In the genomic region with DNA sequence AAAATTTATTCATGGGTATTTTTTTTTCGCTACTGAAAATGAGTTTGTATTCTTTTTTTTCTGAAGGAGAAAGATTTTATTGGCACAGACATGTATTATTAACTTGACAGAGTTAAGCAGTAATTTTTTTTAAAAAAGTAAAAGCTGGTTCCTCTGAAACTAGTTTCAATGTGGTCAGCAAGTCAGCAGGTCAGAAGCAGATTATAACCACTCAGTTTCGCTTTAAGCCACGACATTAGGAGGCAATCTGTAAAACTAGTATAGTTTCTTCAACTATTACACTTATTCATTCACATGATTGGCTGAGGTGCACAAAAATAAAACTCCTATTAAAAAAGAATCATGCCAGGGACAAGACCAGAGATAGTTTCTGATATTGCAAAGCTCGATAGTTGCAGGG, we compare ENCODE assay signal across 28 cellular contexts.
"Had no signal": no experiment of that assay in that cellular context is flagged by ENCODE, and none has a peak within 500 bp of the region (broad histone marks: within the 10 kb centered on the region; RNA-seq: fewer than 3 reads in every experiment).

No MANE protein-coding gene starts in this region.

- H3K36me3 ChIP-seq: ascending aorta, cardiac muscle cell, colonic mucosa, SJCRH30 had no signal

- FAIRE-seq: K562 had no signal

- H3K9me3 ChIP-seq: colonic mucosa, SJCRH30 had no signal

- H3K27me3 ChIP-seq: ascending aorta, cardiac muscle cell, colonic mucosa, SJCRH30 had no signal

- DNase-seq: activated CD4-positive, alpha-beta T cell treated with anti-CD3 and anti-CD28 coated beads for 36 hours; activated CD4-positive, alpha-beta T cell treated with anti-CD3 and anti-CD28 coated beads, Interleukin-2, amount 10 ng/mL, durations not matched to agents 7 days and 5 days; activated CD4-positive, alpha-beta T cell treated with anti-CD3 and anti-CD28 coated beads, Interleukin-2, amount 50 U/mL, for 48 hours; activated CD8-positive, alpha-beta T cell treated with anti-CD3 and anti-CD28 coated beads, Interleukin-2, amount 10 ng/mL, durations not matched to agents 7 days and 5 days; activated gamma-delta T cell; activated naive CD4-positive, alpha-beta T cell treated with Interleukin-2 at 50 U/mL for 16 hours; activated naive CD8-positive, alpha-beta T cell treated with anti-CD3 and anti-CD28 coated beads, Interleukin-2, amount 10 ng/mL, durations not matched to agents 7 days and 5 days; activated T-cell treated with anti-CD3 and anti-CD28 coated beads, Interleukin-2, amount 50 U/mL, for 24 hours; amygdala; colonic mucosa; NCI-H1105; NCI-H1417 treated with DMSO at 0.1 percent for 48 hours; NCI-H1694; NCI-H1930; NCI-H2081 treated with DMSO at 0.1 percent for 48 hours; NCI-H226; NCI-H446 treated with DMSO at 0.1 percent for 48 hours; NCI-H524; NK-92 treated with Interleukin-12 subunit alpha and Interleukin-12 subunit beta, amount 100 ng/mL, for 24 hours; SHP77; SJCRH30 had no signal

- H3K27ac ChIP-seq: ascending aorta, cardiac muscle cell, colonic mucosa, SJCRH30, SK-N-MC had no signal

- H3K4me1 ChIP-seq: ascending aorta, colonic mucosa, SJCRH30 had no signal

- H3K4me3 ChIP-seq: ascending aorta, cardiac muscle cell, colonic mucosa, K562, SJCRH30, SK-N-MC had no signal

- ATAC-seq: activated CD4-positive, alpha-beta T cell treated with anti-CD3 and anti-CD28 coated beads for 36 hours; activated CD4-positive, CD25-positive, alpha-beta regulatory T cell treated with anti-CD3 and anti-CD28 coated beads, Interleukin-2, amount 50 U/mL, for 24 hours; activated CD8-positive, alpha-beta T cell treated with anti-CD3 and anti-CD28 coated beads, Interleukin-2, amount 10 ng/mL, durations not matched to agents 7 days and 5 days; K562; Panc1; WTC11 had no signal
